ENCODE assay signal across 11 cellular contexts in genomic region chr3:184726497-184726896, GRCh38.
"Had no signal": no experiment of that assay in that cellular context is flagged by ENCODE, and none has a peak within 500 bp of the region (broad histone marks: within the 10 kb centered on the region; RNA-seq: fewer than 3 reads in every experiment).

No MANE protein-coding gene starts in this region.

- H3K36me3 ChIP-seq: tibial artery had no signal

- H3K9me3 ChIP-seq: tibial artery had no signal

- H3K27ac ChIP-seq: skin epidermis, tibial artery had no signal

- H3K27me3 ChIP-seq: tibial artery had no signal

- H3K4me3 ChIP-seq: skin epidermis, tibial artery had no signal

- H3K4me1 ChIP-seq: tibial artery had no signal

- DNase-seq: activated CD4-positive, alpha-beta T cell treated with anti-CD3 and anti-CD28 coated beads, Interleukin-2, amount 50 U/mL, for 1 hour; activated naive CD4-positive, alpha-beta T cell treated with anti-CD3 and anti-CD28 coated beads for 36 hours; activated naive CD8-positive, alpha-beta T cell treated with anti-CD3 and anti-CD28 coated beads, Interleukin-2, amount 50 U/mL, for 24 hours; aorta; stimulated activated CD4-positive, alpha-beta T cell treated with anti-CD3 and anti-CD28 coated beads, Interleukin-15, amount 100 ng/mL, for 24 hours; stimulated activated CD4-positive, alpha-beta T cell treated with anti-CD3 and anti-CD28 coated beads, Interleukin-4, amount 100 ng/mL, for 1 hour; stimulated activated naive B cell treated with anti-CD40 and anti-IgM and Interleukin-4, amounts not matched to agents 10 μg/mL and 1 μg/mL and 100 μg/mL, for 72 hours; T-helper 1 cell; T1000; tibial artery had no signal
